12 cellular contexts compared by ENCODE assay signal in the genomic region with DNA sequence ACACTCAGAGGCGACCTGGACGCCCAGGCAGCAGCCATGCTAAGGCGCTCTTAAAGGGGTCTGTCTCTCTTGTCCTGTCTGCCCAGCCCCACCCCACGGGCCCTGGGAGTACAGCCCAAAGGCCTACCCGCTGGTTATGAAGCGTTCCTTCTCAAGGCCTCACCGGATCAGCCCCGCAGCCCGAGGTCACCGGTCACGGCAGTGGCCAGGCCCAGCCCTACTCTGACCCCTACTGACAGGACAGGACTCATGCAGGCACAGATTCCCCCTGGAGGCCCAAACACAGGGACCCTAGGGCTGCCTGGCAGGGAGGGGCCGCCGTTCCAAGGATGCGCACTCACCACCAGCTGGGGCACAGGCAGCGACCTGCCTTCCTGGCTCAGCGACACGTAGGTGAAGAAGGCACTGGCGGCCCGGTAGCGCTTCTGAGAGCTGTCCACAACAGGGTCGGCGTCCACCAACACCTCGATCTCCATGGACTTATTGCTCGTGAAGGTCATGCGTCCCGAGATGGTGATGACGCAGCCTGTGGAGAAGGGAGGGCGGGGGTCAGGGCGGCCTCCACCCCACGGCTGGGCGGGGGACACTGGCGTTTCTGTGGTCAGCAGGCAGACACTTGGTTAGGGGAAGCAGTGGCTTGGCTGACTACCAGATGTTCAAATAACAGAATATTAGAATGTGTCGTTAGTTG. TPM values are rescaled to one million over a fixed set of nuclear protein-coding genes. Genes with fewer than 3 reads are reported as not detected.
DNase-seq lines count a peak whose midpoint lies in the region; TF ChIP-seq lines count a peak whose summit lies in the region.
"Had no signal": no experiment of that assay in that cellular context is flagged by ENCODE, and none has a peak within 500 bp of the region (broad histone marks: within the 10 kb centered on the region; RNA-seq: fewer than 3 reads in every experiment).

No MANE protein-coding gene starts in this region.

- H3K27ac ChIP-seq in tibial artery: no peak overlapping the region
- H3K27ac ChIP-seq: neutrophil had no signal

- H3K4me3 ChIP-seq in Caco-2 (ENCODE audit: low read depth, low read length): no peak overlapping the region
- H3K4me3 ChIP-seq in fibroblast of mammary gland (ENCODE audit: control insufficient read depth, low read depth, low read length): no peak overlapping the region
- no peak overlapping the region for H3K4me3 ChIP-seq in tibial artery

- CTCF ChIA-PET in Caco-2 (lab: Charles Lee): no interaction called here

- intact Hi-C loops in Caco-2 (cut with micrococcal nuclease; ENCODE audit: unreplicated experiment) (no loop called here), tibial artery (cut with DNase I; ENCODE audit: low total_unique reads) (no loop called here)
- intact Hi-C loops in activated CD4-positive, alpha-beta T cell treated with anti-CD3 and anti-CD28 coated beads, Interleukin-2, amount 10 ng/mL, durations not matched to agents 24 days and 14 days (cut with micrococcal nuclease): no loop called here

- H3K27me3 ChIP-seq in Caco-2 (replicated peaks; ENCODE audit: control insufficient read depth, insufficient read depth, low read length): no peaks in the 10 kb centered on the region
- H3K27me3 ChIP-seq in tibial artery: no peaks in the 10 kb centered on the region
- H3K27me3 ChIP-seq: neutrophil had no signal

- TF ChIP-seq CTCF in Caco-2 (IDR thresholded peaks at IDR 0.05; ENCODE audit: insufficient read depth in 1 of 2, low read depth in 1 of 2, low read length in 1 of 2, severe bottlenecking in 1 of 2, unreplicated experiment in 1 of 2) (peak; percentile 10 to 43), fibroblast of mammary gland (conservative IDR thresholded peaks at IDR 0.05; ENCODE audit: control insufficient read depth, insufficient read depth, low read depth, low read length) (peak; percentile 36), nephron progenitor cell (IDR thresholded peaks at IDR 0.05) (peak; percentile 60), tibial artery (IDR thresholded peaks at IDR 0.05) (no peak)

- DNase-seq in Caco-2: peak in 1 of 2 experiments; percentile 32
- DNase-seq in RPMI7951 (ENCODE audit: low read depth): peak; percentile 63
- DNase-seq in fibroblast of mammary gland (ENCODE audit: low read depth): no peak
- DNase-seq in nephron progenitor cell: peak; percentile 68
- no peak for DNase-seq in activated CD8-positive, alpha-beta memory T cell treated with anti-CD3 and anti-CD28 coated beads for 24 hours
- DNase-seq in activated CD4-positive, alpha-beta T cell treated with anti-CD3 and anti-CD28 coated beads, Interleukin-2, amount 10 ng/mL, durations not matched to agents 24 days and 14 days: no peak
- no peak for DNase-seq in NCI-H128 (lab: John Stamatoyannopoulos, UW; ENCODE audit: unreplicated experiment)
- no peak for DNase-seq in tibial artery
- DNase-seq: activated naive CD4-positive, alpha-beta T cell treated with anti-CD3 and anti-CD28 coated beads, Interleukin-2, amount 10 ng/mL, durations not matched to agents 7 days and 5 days; GDM1; NCI-H446 treated with DMSO at 0.1 percent for 48 hours had no signal

- H3K9me3 ChIP-seq in Caco-2 (no peaks in the 10 kb centered on the region), tibial artery (no peaks in the 10 kb centered on the region)
- H3K9me3 ChIP-seq: neutrophil had no signal

- no peaks in the 10 kb centered on the region for H3K27me3 Mint-ChIP-seq in Caco-2 (ENCODE audit: insufficient read depth, unreplicated experiment)
- peaks cover 13% of the 10 kb centered on the region for H3K27me3 Mint-ChIP-seq in nephron progenitor cell (ENCODE audit: low read depth, poor library complexity)
- no peaks in the 10 kb centered on the region for H3K27me3 Mint-ChIP-seq in activated CD4-positive, alpha-beta T cell treated with anti-CD3 and anti-CD28 coated beads, Interleukin-2, amount 10 ng/mL, durations not matched to agents 24 days and 14 days
- H3K27me3 Mint-ChIP-seq: activated naive CD4-positive, alpha-beta T cell treated with anti-CD3 and anti-CD28 coated beads, Interleukin-2, amount 10 ng/mL, durations not matched to agents 7 days and 5 days had no signal

- H3K36me3 ChIP-seq in Caco-2 (ENCODE audit: control insufficient read depth, insufficient read depth, low read length): no peaks in the 10 kb centered on the region; the same call in 1 of the 2 replicates
- H3K36me3 ChIP-seq in tibial artery: no peaks in the 10 kb centered on the region
- H3K36me3 ChIP-seq: neutrophil had no signal

- H3K36me3 Mint-ChIP-seq in Caco-2 (ENCODE audit: insufficient read depth, unreplicated experiment) (peaks cover 17% of the 10 kb centered on the region), nephron progenitor cell (ENCODE audit: low read depth) (no peaks in the 10 kb centered on the region)
- H3K36me3 Mint-ChIP-seq in activated CD4-positive, alpha-beta T cell treated with anti-CD3 and anti-CD28 coated beads, Interleukin-2, amount 10 ng/mL, durations not matched to agents 24 days and 14 days (ENCODE audit: low read depth): no peaks in the 10 kb centered on the region
- H3K36me3 Mint-ChIP-seq: activated naive CD4-positive, alpha-beta T cell treated with anti-CD3 and anti-CD28 coated beads, Interleukin-2, amount 10 ng/mL, durations not matched to agents 7 days and 5 days had no signal

- H3K4me1 Mint-ChIP-seq in Caco-2 (ENCODE audit: low read depth, unreplicated experiment): no peaks in the 10 kb centered on the region
- H3K4me1 Mint-ChIP-seq in nephron progenitor cell: peaks cover 51% of the 10 kb centered on the region
- H3K4me1 Mint-ChIP-seq in activated CD4-positive, alpha-beta T cell treated with anti-CD3 and anti-CD28 coated beads, Interleukin-2, amount 10 ng/mL, durations not matched to agents 24 days and 14 days: no peaks in the 10 kb centered on the region
- H3K4me1 Mint-ChIP-seq: activated naive CD4-positive, alpha-beta T cell treated with anti-CD3 and anti-CD28 coated beads, Interleukin-2, amount 10 ng/mL, durations not matched to agents 7 days and 5 days had no signal

- POLR2A ChIA-PET in Caco-2 (lab: Charles Lee): no interaction called here

- no TSS peak for BruUV-seq in Caco-2 (replicated peaks; lab: Mats Ljungman, UMichigan)

- no peaks in the 10 kb centered on the region for H3K9me3 Mint-ChIP-seq in Caco-2 (ENCODE audit: unreplicated experiment)
- H3K9me3 Mint-ChIP-seq in nephron progenitor cell: no peaks in the 10 kb centered on the region
- no peaks in the 10 kb centered on the region for H3K9me3 Mint-ChIP-seq in activated CD4-positive, alpha-beta T cell treated with anti-CD3 and anti-CD28 coated beads, Interleukin-2, amount 10 ng/mL, durations not matched to agents 24 days and 14 days
- H3K9me3 Mint-ChIP-seq: activated naive CD4-positive, alpha-beta T cell treated with anti-CD3 and anti-CD28 coated beads, Interleukin-2, amount 10 ng/mL, durations not matched to agents 7 days and 5 days had no signal

- H3K4me3 Mint-ChIP-seq in Caco-2 (ENCODE audit: unreplicated experiment): no peak overlapping the region
- H3K4me3 Mint-ChIP-seq in nephron progenitor cell: no peak overlapping the region
- no peak overlapping the region for H3K4me3 Mint-ChIP-seq in activated CD4-positive, alpha-beta T cell treated with anti-CD3 and anti-CD28 coated beads, Interleukin-2, amount 10 ng/mL, durations not matched to agents 24 days and 14 days
- H3K4me3 Mint-ChIP-seq: activated naive CD4-positive, alpha-beta T cell treated with anti-CD3 and anti-CD28 coated beads, Interleukin-2, amount 10 ng/mL, durations not matched to agents 7 days and 5 days had no signal

- H3K4me1 ChIP-seq in Caco-2 (no peaks in the 10 kb centered on the region), tibial artery (peaks cover 0 to 13% (median 10%) of the 10 kb centered on the region in 4 donors)

- H3K27ac Mint-ChIP-seq in Caco-2 (ENCODE audit: unreplicated experiment) (no peak overlapping the region), nephron progenitor cell (no peak overlapping the region)
- no peak overlapping the region for H3K27ac Mint-ChIP-seq in activated CD4-positive, alpha-beta T cell treated with anti-CD3 and anti-CD28 coated beads, Interleukin-2, amount 10 ng/mL, durations not matched to agents 24 days and 14 days
- H3K27ac Mint-ChIP-seq: activated naive CD4-positive, alpha-beta T cell treated with anti-CD3 and anti-CD28 coated beads, Interleukin-2, amount 10 ng/mL, durations not matched to agents 7 days and 5 days had no signal

RNA-seq across cellular contexts. Expression of gene GPR153, which starts 20.0 kb away (rescaled TPM):
- total RNA-seq in Caco-2 (2022): 2.7 and 3.2 TPM in 2 replicates
- total RNA-seq in RPMI7951 (2014; rRNA removed; shearing (Covaris generic)): 11.8 and 12.6 TPM in 2 replicates
- total RNA-seq in activated CD4-positive, alpha-beta T cell treated with anti-CD3 and anti-CD28 coated beads, Interleukin-2, amount 10 ng/mL, durations not matched to agents 24 days and 14 days: 1.3 and 1.7 TPM in 2 replicates

RNA-seq across cellular contexts. Expression of gene HES3, which starts 36.9 kb away (rescaled TPM):
- not detected in 2 replicates for total RNA-seq in Caco-2 (2022)
- total RNA-seq in RPMI7951 (2014; rRNA removed; shearing (Covaris generic)): not detected in 2 replicates
- total RNA-seq in activated CD4-positive, alpha-beta T cell treated with anti-CD3 and anti-CD28 coated beads, Interleukin-2, amount 10 ng/mL, durations not matched to agents 24 days and 14 days: not detected in 2 replicates

RNA-seq across cellular contexts. Expression of gene ICMT, which starts 45.1 kb away (rescaled TPM):
- total RNA-seq in Caco-2 (2022): 73.6 and 77.6 TPM in 2 replicates
- 101 and 105 TPM in 2 replicates for total RNA-seq in RPMI7951 (2014; rRNA removed; shearing (Covaris generic))
- total RNA-seq in activated CD4-positive, alpha-beta T cell treated with anti-CD3 and anti-CD28 coated beads, Interleukin-2, amount 10 ng/mL, durations not matched to agents 24 days and 14 days: 67.6 and 69.4 TPM in 2 replicates

Comparison
In these comparisons a context has a peak if more than half of its experiments do, and no peak if none do; other contexts are left out.
1. DNase-seq: peak in RPMI7951 (single experiment) and nephron progenitor cell (single experiment); none in fibroblast of mammary gland (single experiment), activated CD8-positive, alpha-beta memory T cell treated with anti-CD3 and anti-CD28 coated beads for 24 hours (single experiment), activated CD4-positive, alpha-beta T cell treated with anti-CD3 and anti-CD28 coated beads, Interleukin-2, amount 10 ng/mL, durations not matched to agents 24 days and 14 days (single experiment), NCI-H128 (single experiment) and tibial artery (0 of 2).
2. CTCF ChIP-seq: peak in Caco-2 (2 of 2), fibroblast of mammary gland (single experiment) and nephron progenitor cell (single experiment); none in tibial artery (0 of 2).